1 cellular context compared by ENCODE assay signal in the genomic region with DNA sequence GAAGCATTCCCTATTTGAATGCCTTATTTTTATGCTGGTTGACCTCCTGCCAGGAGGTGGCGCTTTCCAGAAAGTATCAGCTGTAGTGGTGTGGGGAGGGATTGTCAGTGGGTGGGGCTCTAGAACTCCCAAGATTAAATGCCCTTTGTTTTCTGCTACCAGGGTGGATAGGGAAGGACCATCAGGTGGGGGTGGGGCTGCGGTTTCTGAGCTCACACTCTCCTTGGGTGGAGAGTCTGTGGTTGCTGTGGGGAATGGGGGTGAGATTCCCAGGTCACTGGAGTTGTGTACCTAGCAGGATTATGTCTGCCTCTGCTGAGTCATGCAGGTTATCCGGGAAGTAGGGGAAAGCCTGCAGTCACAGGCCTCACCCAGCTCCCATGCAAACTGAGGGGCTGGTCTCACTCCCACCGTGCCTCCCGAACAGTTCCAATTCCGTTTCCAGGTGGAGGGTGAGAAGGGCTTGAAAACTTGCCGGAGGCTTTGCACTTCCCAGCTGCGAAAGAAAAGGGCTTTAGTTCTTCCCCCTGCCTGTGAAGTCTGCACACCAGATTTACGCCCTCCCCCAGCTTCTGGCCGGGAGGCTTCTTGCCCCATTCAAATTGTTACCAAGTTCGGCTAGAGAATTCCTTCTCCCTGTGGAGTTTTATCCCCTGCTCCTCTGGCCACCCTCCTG.
TF ChIP-seq lines count a peak whose summit lies in the region.

No MANE protein-coding gene starts in this region.

TF ChIP-seq in WTC11, 78 proteins besides CTCF, POLR2A, EP300 and RAD21 (continued from another document):
- no peak for TF ChIP-seq ATF3 (CRISPR knock-in tag; conservative IDR thresholded peaks at IDR 0.05)
